In the genomic region with DNA sequence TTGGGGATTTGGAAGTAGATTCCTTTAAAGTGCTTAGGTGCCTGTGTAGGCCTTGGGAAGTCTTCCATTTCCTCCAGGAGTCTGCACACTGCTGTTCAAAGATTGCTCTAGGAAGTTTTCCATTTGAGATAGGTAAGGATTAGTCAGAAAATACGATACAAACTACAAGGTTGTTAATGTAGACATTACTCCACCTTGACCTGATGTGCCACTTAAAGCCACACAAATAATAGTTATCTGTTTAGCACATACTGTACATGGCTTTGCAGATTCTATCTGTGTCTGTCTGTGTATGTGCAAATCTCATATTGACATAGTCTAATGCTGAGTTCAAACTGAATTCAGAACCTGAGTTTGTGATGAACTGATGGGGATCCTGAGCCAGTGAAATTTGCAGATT, we compare ENCODE assay signal across 20 cellular contexts.
DNase-seq lines count a peak whose midpoint lies in the region; FAIRE-seq and TF ChIP-seq lines count a peak whose summit lies in the region.
"Had no signal": no experiment of that assay in that cellular context is flagged by ENCODE, and none has a peak within 500 bp of the region (broad histone marks: within the 10 kb centered on the region; RNA-seq: fewer than 3 reads in every experiment).

No MANE protein-coding gene starts in this region.

- CTCF ChIA-PET in H1 (lab: Charles Lee; ENCODE audit: partially characterized antibody) = interaction anchor here (1.3 to 2.0 kb wide), 2 partner anchors 10 to 241 kb away, joined by 3 to 4 read pairs; no protein-coding TSS in a partner anchor

- H3K14ac ChIP-seq in H1 (ENCODE audit: insufficient read length) = no peak overlapping the region
- H3K14ac ChIP-seq in trophoblast cell (ENCODE audit: low read length) = no peak overlapping the region

- no peaks in the 10 kb centered on the region for H3K79me1 ChIP-seq in H1 (ENCODE audit: low read depth, low read length)
- peaks cover 11% of the 10 kb centered on the region for H3K79me1 ChIP-seq in trophoblast cell (ENCODE audit: low read length)

- H3K56ac ChIP-seq in H1 (replicated peaks; ENCODE audit: insufficient read length, low read depth, low read length) = no peak overlapping the region

- no peak overlapping the region for H3K23ac ChIP-seq in H1 (ENCODE audit: insufficient read length)
- H3K23ac ChIP-seq in trophoblast cell (ENCODE audit: low read length) = no peak overlapping the region

- H4K5ac ChIP-seq in H1 (ENCODE audit: insufficient read length, low read depth, low read length) = no peak overlapping the region

- H3K36me3 ChIP-seq in H1 (ENCODE audit: control insufficient read depth in 2 of 4, insufficient read depth in 4 of 4, low read length in 3 of 4) (peaks cover 0 to 3% (median 0%) of the 10 kb centered on the region in 4 experiments; a peak in 1 of 8 replicates), trophoblast cell (ENCODE audit: control insufficient read depth in 1 of 2, insufficient read depth in 2 of 2, low read length in 2 of 2) (no peaks in the 10 kb centered on the region)
- H3K36me3 ChIP-seq: BLaER1, SJCRH30 had no signal

- DNase-seq in NCI-H82 (lab: John Stamatoyannopoulos, UW) (peak; percentile 21), NCI-H82 treated with DMSO at 0.1 percent for 48 hours (lab: John Stamatoyannopoulos, UW; ENCODE audit: unreplicated experiment) (no peak), LNCaP clone FGC (ENCODE audit: low read depth) (peak; percentile 17), H1 (ENCODE audit: low read depth in 1 of 2, low spot score in 2 of 2) (no peak), trophoblast cell (peak in 1 of 2 donors; percentile 71), NCI-H2196 (lab: John Stamatoyannopoulos, UW; ENCODE audit: unreplicated experiment) (no peak), H54 (ENCODE audit: insufficient read length, low spot score) (no peak), glomerular visceral epithelial cell (ENCODE audit: extremely low spot score) (no peak)
- DNase-seq: CD4-positive, CD25-positive, alpha-beta regulatory T cell; DMS153; GOT3; Kasumi-1; MV-4-11; NCI-H1105; NCI-H1436 treated with DMSO at 0.1 percent for 48 hours; NCI-H187 treated with DMSO at 0.1 percent for 48 hours; NCI-H2107; SJCRH30 had no signal

- H3K27me3 ChIP-seq in H1 (replicated peaks in 1 of 4; ENCODE audit: control insufficient read depth in 3 of 4, extremely low read depth in 1 of 4, insufficient read depth in 3 of 4, low read length in 3 of 4) = no peaks in the 10 kb centered on the region
- H3K27me3 ChIP-seq in trophoblast cell (ENCODE audit: insufficient read depth, low read length) = no peaks in the 10 kb centered on the region
- H3K27me3 ChIP-seq: BLaER1, SJCRH30 had no signal

- no peaks in the 10 kb centered on the region for H3K79me2 ChIP-seq in H1 (ENCODE audit: control insufficient read depth in 1 of 2, insufficient read depth in 2 of 2, low read length in 2 of 2)
- H3K79me2 ChIP-seq in trophoblast cell (ENCODE audit: control insufficient read depth, insufficient read depth, low read length, poor library complexity) = peaks cover 1% of the 10 kb centered on the region

- TF ChIP-seq POLR2A in H1 (IDR thresholded peaks at IDR 0.05; ENCODE audit: control extremely low read depth in 1 of 2, low read depth in 2 of 2, low read length in 2 of 2) = no peak
- TF ChIP-seq POLR2A in H54 (IDR thresholded peaks at IDR 0.05; ENCODE audit: low read depth, low read length) = no peak

- H3K4me1 ChIP-seq in H1 (replicated peaks in 1 of 4; ENCODE audit: control insufficient read depth in 3 of 4, insufficient read depth in 4 of 4, low read length in 3 of 4) (peaks cover 4 to 23% (median 16%) of the 10 kb centered on the region in 4 experiments), trophoblast cell (ENCODE audit: control insufficient read depth in 1 of 2, insufficient read depth in 2 of 2, low read length in 2 of 2) (peaks cover 2 to 13% of the 10 kb centered on the region in 2 experiments)
- H3K4me1 ChIP-seq: SJCRH30 had no signal

- H4K91ac ChIP-seq in H1 (replicated peaks; ENCODE audit: insufficient read length, low read length) (no peak overlapping the region), trophoblast cell (ENCODE audit: low read depth, low read length) (no peak overlapping the region)

- H3K9me3 ChIP-seq in H1 (ENCODE audit: insufficient read depth in 2 of 2, low read depth in 1 of 2, low read length in 1 of 2) = no peaks in the 10 kb centered on the region
- no peaks in the 10 kb centered on the region for H3K9me3 ChIP-seq in trophoblast cell (ENCODE audit: insufficient read depth, low read depth, low read length)
- H3K9me3 ChIP-seq: SJCRH30 had no signal

- H3K4me3 ChIP-seq in LNCaP clone FGC (ENCODE audit: low read depth, low read length) = no peak overlapping the region
- H3K4me3 ChIP-seq in H1 (ENCODE audit: extremely low read depth in 1 of 4, insufficient read depth in 2 of 4, low read depth in 3 of 4, low read length in 4 of 4) = no peak overlapping the region
- H3K4me3 ChIP-seq in trophoblast cell (ENCODE audit: low read depth, low read length) = no peak overlapping the region
- H3K4me3 ChIP-seq: BLaER1, K562, SJCRH30 had no signal

- H2AK5ac ChIP-seq in H1 (ENCODE audit: low read depth, low read length) = no peak overlapping the region; the same call in 1 of the 2 replicates
- H2AK5ac ChIP-seq in trophoblast cell (ENCODE audit: low read length) = no peak overlapping the region

- H3K4ac ChIP-seq in H1 (replicated peaks; ENCODE audit: insufficient read length, low read depth, low read length) (no peak overlapping the region), trophoblast cell (ENCODE audit: low read depth, low read length) (no peak overlapping the region)

- 0 out of 2 replicates have a peak overlapping the region, but pooled peaks have one; percentile 43 for H2BK20ac ChIP-seq in H1 (ENCODE audit: low read length)

- H2BK12ac ChIP-seq in H1 (ENCODE audit: low read depth, low read length) (peak overlapping the region; percentile 31; the same call in 1 of the 2 replicates), trophoblast cell (ENCODE audit: low read length) (peak overlapping the region; percentile 87)

- H4K12ac ChIP-seq in trophoblast cell (ENCODE audit: low read depth, low read length) = no peak overlapping the region

- peaks cover 2% of the 10 kb centered on the region; the same call in 1 of the 2 replicates for H3K23me2 ChIP-seq in H1 (ENCODE audit: low read depth, low read length)

- H2BK15ac ChIP-seq in H1 (ENCODE audit: low read length) = no peak overlapping the region

- peak overlapping the region; percentile 51; the same call in 1 of the 2 replicates for H3K18ac ChIP-seq in H1 (ENCODE audit: extremely low read depth, low read length)
- no peak overlapping the region for H3K18ac ChIP-seq in trophoblast cell (ENCODE audit: low read length)

- POLR2A ChIA-PET in H1 (lab: Charles Lee; ENCODE audit: partially characterized antibody) = no interaction called here

- TF ChIP-seq RAD21 in H1 (IDR thresholded peaks at IDR 0.05 in 1 of 2, conservative IDR thresholded peaks at IDR 0.05 in 1 of 2; ENCODE audit: low read depth in 2 of 2, low read length in 2 of 2) = no peak

- H3K27ac ChIP-seq in H1 (ENCODE audit: low read depth, low read length) = no peak overlapping the region
- no peak overlapping the region for H3K27ac ChIP-seq in trophoblast cell (ENCODE audit: low read depth, low read length)
- H3K27ac ChIP-seq: BLaER1, SJCRH30 had no signal

- H2BK120ac ChIP-seq in H1 (replicated peaks; ENCODE audit: low read depth, low read length) (peak overlapping the region; percentile 62), trophoblast cell (ENCODE audit: insufficient read depth, low read length, poor library complexity) (no peak overlapping the region)

- no peak overlapping the region for H4K8ac ChIP-seq in H1 (ENCODE audit: extremely low read depth, insufficient read depth, low read length)
- no peak overlapping the region for H4K8ac ChIP-seq in trophoblast cell (ENCODE audit: low read depth, low read length)

- FAIRE-seq in H1 (lab: Jason Lieb, UNC) (no peak), H54 (lab: Jason Lieb, UNC) (no peak)
- FAIRE-seq: K562 had no signal

- H2BK5ac ChIP-seq in H1 (ENCODE audit: low read depth, low read length) = no peak overlapping the region
- H2BK5ac ChIP-seq in trophoblast cell (ENCODE audit: low read depth, low read length, poor library complexity) = peak overlapping the region; percentile 63

- H2AFZ ChIP-seq in H1 (ENCODE audit: low read length) = no peak overlapping the region
- H2AFZ ChIP-seq in trophoblast cell (ENCODE audit: insufficient read depth, low read length, poor library complexity) = no peak overlapping the region

- WGBS in H1 (ENCODE audit: extremely low coverage in 1 of 2, insufficient coverage in 1 of 2, insufficient read length in 1 of 2, insufficient replicate concordance in 2 of 2, low coverage in 1 of 2, low lambda C conversion rate in 2 of 2, missing lambda C conversion rate in 1 of 2), 2 experiments = 88% methylated on average over 1 of the region's 1 CpG; no CpG with 5 or more reads in 1 of the 2 experiments
- no CpG with 5 or more reads among the region's 1 CpG for WGBS in trophoblast cell (ENCODE audit: extremely low coverage, insufficient coverage, insufficient read length)

- no peak for TF ChIP-seq EP300 in H1 (IDR thresholded peaks at IDR 0.05; ENCODE audit: borderline replicate concordance in 1 of 2, low read depth in 2 of 2, low read length in 2 of 2)

- no peak for TF ChIP-seq CTCF in LNCaP clone FGC (IDR thresholded peaks at IDR 0.05; ENCODE audit: control insufficient read depth, extremely low read depth, insufficient read depth)
- TF ChIP-seq CTCF in H1 (IDR thresholded peaks at IDR 0.05; ENCODE audit: control extremely low read depth in 1 of 3, insufficient read depth in 1 of 3, low read depth in 1 of 3, low read length in 3 of 3) = no peak

- H3K4me2 ChIP-seq in H1 (ENCODE audit: insufficient read depth in 1 of 2, low read depth in 2 of 2, low read length in 2 of 2) = peak overlapping the region; percentile 6 to 11; a peak in 1 of 4 replicates
- no peak overlapping the region for H3K4me2 ChIP-seq in trophoblast cell (ENCODE audit: low read length)
- H3K4me2 ChIP-seq: BLaER1 had no signal

- H3K9ac ChIP-seq in H1 (replicated peaks in 1 of 4; ENCODE audit: extremely low read depth in 1 of 4, low read depth in 3 of 4, low read length in 3 of 4) (no peak overlapping the region), trophoblast cell (ENCODE audit: low read length) (no peak overlapping the region)
- H3K9ac ChIP-seq: BLaER1 had no signal

- H4K20me1 ChIP-seq in H1 (replicated peaks in 1 of 2; ENCODE audit: control insufficient read depth in 1 of 2, insufficient read depth in 2 of 2, low read length in 2 of 2) = no peaks in the 10 kb centered on the region
- H4K20me1 ChIP-seq: BLaER1 had no signal

TF ChIP-seq in H1, 55 proteins besides CTCF, POLR2A, EP300 and RAD21 (continues in another document):
- no peak for TF ChIP-seq USF2 (IDR thresholded peaks at IDR 0.05; ENCODE audit: low read length)
- no peak for TF ChIP-seq CREB1 (IDR thresholded peaks at IDR 0.05)
- no peak for TF ChIP-seq POU5F1 (IDR thresholded peaks at IDR 0.05; ENCODE audit: low read depth, low read length)

Comparison
In these comparisons a context has a peak if more than half of its experiments do, and no peak if none do; other contexts are left out.
1. DNase-seq: peak in NCI-H82 (single experiment) and LNCaP clone FGC (single experiment); none in NCI-H82 treated with DMSO at 0.1 percent for 48 hours (single experiment), H1 (0 of 2), NCI-H2196 (single experiment), H54 (single experiment) and glomerular visceral epithelial cell (single experiment).